In the genomic region with DNA sequence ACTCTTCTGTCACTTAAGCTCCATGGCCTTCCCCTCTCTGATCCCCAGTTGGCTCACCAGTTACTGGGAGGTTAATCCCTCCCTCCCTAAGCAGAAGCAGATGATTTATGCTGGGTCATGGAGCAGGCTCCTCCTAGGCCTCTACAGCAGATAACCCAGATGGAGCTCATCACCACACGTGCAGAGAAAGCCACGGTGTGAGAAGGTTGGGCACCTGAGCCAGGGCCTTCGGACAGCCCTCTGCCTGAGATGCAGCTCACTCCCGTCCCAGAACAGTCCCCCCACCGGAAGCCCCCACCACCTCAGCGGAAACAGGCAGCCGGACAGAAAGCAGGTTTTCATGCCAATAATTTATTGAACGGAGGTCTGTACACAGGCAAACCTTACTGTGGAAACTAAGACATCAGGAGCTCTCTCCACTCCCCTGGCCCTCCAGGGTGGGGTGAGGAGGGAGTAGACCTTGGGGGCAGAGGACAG, we compare ENCODE assay signal across 9 cellular contexts. TPM values are rescaled to one million over a fixed set of nuclear protein-coding genes. Genes with fewer than 3 reads are reported as not detected.
DNase-seq lines count a peak whose midpoint lies in the region; ATAC-seq, FAIRE-seq and TF ChIP-seq lines count a peak whose summit lies in the region.
"Had no signal": no experiment of that assay in that cellular context is flagged by ENCODE, and none has a peak within 500 bp of the region (broad histone marks: within the 10 kb centered on the region; RNA-seq: fewer than 3 reads in every experiment).

No MANE protein-coding gene starts in this region.

- H3K9me3 ChIP-seq in CD4-positive, alpha-beta memory T cell (ENCODE audit: control insufficient read depth in 1 of 2, low read length in 2 of 2), result no peaks in the 10 kb centered on the region
- no peaks in the 10 kb centered on the region for H3K9me3 ChIP-seq in RWPE2 (ENCODE audit: severe bottlenecking)

- peaks cover 37 to 79% of the 10 kb centered on the region in 2 donors for H3K36me3 Mint-ChIP-seq in CD4-positive, alpha-beta memory T cell

- peak overlapping the region in 5 of 7 donors; percentile 36 to 73 (median 65) for H3K27ac Mint-ChIP-seq in CD4-positive, alpha-beta memory T cell

- no peak overlapping the region for H3K4me3 ChIP-seq in CD4-positive, alpha-beta memory T cell (ENCODE audit: low read length in 2 of 2)
- H3K4me3 ChIP-seq in RWPE2 (ENCODE audit: severe bottlenecking), result no peak overlapping the region
- H3K4me3 ChIP-seq in fibroblast of villous mesenchyme (ENCODE audit: low read depth, low read length), result no peak overlapping the region

- POLR2A ChIA-PET in CD4-positive, alpha-beta memory T cell (lab: Charles Lee; ENCODE audit: partially characterized antibody), result interaction anchor here (1.0 to 1.7 kb wide), 4 partner anchors 9 to 65 kb away, joined by 3 to 9 read pairs (median 4); partner anchors contain the start of gene GSK3A

- peaks cover 9 to 12% (median 11%) of the 10 kb centered on the region in 4 donors for H3K4me1 Mint-ChIP-seq in CD4-positive, alpha-beta memory T cell

- CTCF ChIA-PET in CD4-positive, alpha-beta memory T cell (lab: Charles Lee; ENCODE audit: partially characterized antibody), result interaction anchor here (0.8 to 1.5 kb wide), 4 partner anchors 12 to 121 kb away, joined by 3 to 4 read pairs (median 4); partner anchors contain the start of genes GSK3A and POU2F2

- peak overlapping the region in 1 of 8 donors; percentile 41 for H3K4me3 Mint-ChIP-seq in CD4-positive, alpha-beta memory T cell

- H3K27me3 ChIP-seq in CD4-positive, alpha-beta memory T cell (ENCODE audit: insufficient read depth, low read length), result no peaks in the 10 kb centered on the region
- H3K27me3 ChIP-seq in RWPE2 (ENCODE audit: insufficient read depth, poor library complexity, severe bottlenecking), result no peaks in the 10 kb centered on the region

- H3K4me1 ChIP-seq in CD4-positive, alpha-beta memory T cell (ENCODE audit: insufficient read depth, low read length), result peaks cover 3% of the 10 kb centered on the region
- H3K4me1 ChIP-seq in RWPE2 (ENCODE audit: insufficient read depth, poor library complexity, severe bottlenecking), result no peaks in the 10 kb centered on the region

- H3K27ac ChIP-seq in CD4-positive, alpha-beta memory T cell (ENCODE audit: low read depth, low read length), result peak overlapping the region; percentile 21
- H3K27ac ChIP-seq in RWPE2 (ENCODE audit: poor library complexity, severe bottlenecking), result no peak overlapping the region

- H3K9me3 Mint-ChIP-seq in CD4-positive, alpha-beta memory T cell, result no peaks in the 10 kb centered on the region

- DNase-seq in CD4-positive, alpha-beta memory T cell, result peak in 1 of 5 donors; percentile 5
- no peak for DNase-seq in RWPE2 (ENCODE audit: low spot score)
- DNase-seq in fibroblast of villous mesenchyme (ENCODE audit: low read depth), result peak; percentile 38
- no peak for DNase-seq in RCC 7860 (ENCODE audit: low spot score)
- no peak for DNase-seq in NCI-H2081 (lab: John Stamatoyannopoulos, UW)
- DNase-seq: NCI-H226 had no signal

- TF ChIP-seq CTCF in RWPE2 (IDR thresholded peaks at IDR 0.05; ENCODE audit: poor library complexity, severe bottlenecking) (no peak), fibroblast of villous mesenchyme (IDR thresholded peaks at IDR 0.05; ENCODE audit: insufficient read depth, low read depth, low read length) (no peak)

- intact Hi-C loops in CD4-positive, alpha-beta memory T cell (cut with micrococcal nuclease), result no loop called here

- no peak for FAIRE-seq in RCC 7860 (lab: Jason Lieb, UNC)
- FAIRE-seq: islet of Langerhans had no signal

- H3K27me3 Mint-ChIP-seq in CD4-positive, alpha-beta memory T cell, result no peaks in the 10 kb centered on the region

- 0 out of 3 replicates have a peak, but pooled peaks have one; percentile 13 for ATAC-seq in RWPE2 (ENCODE audit: low read depth)
- ATAC-seq in HG02610 (IDR thresholded peaks at IDR 0.05; ENCODE audit: unreplicated experiment), result no peak
- ATAC-seq: activated CD4-positive, CD25-positive, alpha-beta regulatory T cell treated with anti-CD3 and anti-CD28 coated beads, Interleukin-2, amount 50 U/mL, for 24 hours had no signal

- H3K36me3 ChIP-seq in CD4-positive, alpha-beta memory T cell (ENCODE audit: insufficient read depth, low read length), result peaks cover 75% of the 10 kb centered on the region
- peaks cover 85% of the 10 kb centered on the region for H3K36me3 ChIP-seq in RWPE2 (ENCODE audit: low read depth)

RNA-seq across cellular contexts. Expression of gene ZNF526, which starts 9.8 kb away (rescaled TPM):
- total RNA-seq in CD4-positive, alpha-beta memory T cell, result 10 to 100 TPM; 26.7 to 28.8 TPM
- 10 to 100 TPM in 1 of 2 donors, 1 to 10 TPM in 1; 2.3 to 10.2 TPM for polyA plus RNA-seq in CD4-positive, alpha-beta memory T cell
- 14.8 and 20.3 TPM in 2 replicates for total RNA-seq in fibroblast of villous mesenchyme

RNA-seq across cellular contexts. Expression of gene DEDD2, which starts 12.4 kb away (rescaled TPM):
- total RNA-seq in CD4-positive, alpha-beta memory T cell, result 10 to 100 TPM; 68.4 to 71.5 TPM
- 100 to 1,000 TPM; 141 to 162 TPM for polyA plus RNA-seq in CD4-positive, alpha-beta memory T cell
- total RNA-seq in fibroblast of villous mesenchyme, result 14.8 and 15.1 TPM in 2 replicates

RNA-seq across cellular contexts. Expression of gene GSK3A, which starts 12.5 kb away (rescaled TPM):
- total RNA-seq in CD4-positive, alpha-beta memory T cell, result 10 to 100 TPM; 36.4 to 38.9 TPM
- 10 to 100 TPM; 10.0 to 23.6 TPM for polyA plus RNA-seq in CD4-positive, alpha-beta memory T cell
- total RNA-seq in fibroblast of villous mesenchyme, result 16.8 and 21.2 TPM in 2 replicates

RNA-seq across cellular contexts. Expression of gene ERF, which starts 25.0 kb away (rescaled TPM):
- total RNA-seq in CD4-positive, alpha-beta memory T cell, result 10 to 100 TPM; 38.5 to 39.9 TPM
- 1 to 10 TPM; 2.7 to 3.7 TPM for polyA plus RNA-seq in CD4-positive, alpha-beta memory T cell
- total RNA-seq in fibroblast of villous mesenchyme, result 27.6 and 32.5 TPM in 2 replicates

RNA-seq across cellular contexts. Expression of gene CIC, which starts 39.2 kb away (rescaled TPM):
- total RNA-seq in CD4-positive, alpha-beta memory T cell, result 10 to 100 TPM; 81.6 to 82.6 TPM
- 1 to 10 TPM in 1 of 2 donors, not detected in 1; 3.5 TPM for polyA plus RNA-seq in CD4-positive, alpha-beta memory T cell
- 23.7 and 26.7 TPM in 2 replicates for total RNA-seq in fibroblast of villous mesenchyme
